9 cellular contexts compared by ENCODE assay signal in genomic region chr3:119310052-119310451, GRCh38. TPM values are rescaled to one million over a fixed set of nuclear protein-coding genes. Genes with fewer than 3 reads are reported as not detected.
DNase-seq lines count a peak whose midpoint lies in the region; ATAC-seq and TF ChIP-seq lines count a peak whose summit lies in the region.
"Had no signal": no experiment of that assay in that cellular context is flagged by ENCODE, and none has a peak within 500 bp of the region (broad histone marks: within the 10 kb centered on the region; RNA-seq: fewer than 3 reads in every experiment).

No MANE protein-coding gene starts in this region.

- DNase-seq in HS-5 (ENCODE audit: low read depth): peak; percentile 93
- peak; percentile 98 for DNase-seq in astrocyte of the spinal cord (ENCODE audit: low read depth, low spot score)
- DNase-seq in left ventricle myocardium superior: no peak
- DNase-seq in tibial nerve (ENCODE audit: low spot score in 2 of 2): peak; percentile 39 to 56
- no peak for DNase-seq in dorsolateral prefrontal cortex
- DNase-seq: NCI-H187, small intestine had no signal

- peak in 1 of 2 donors; percentile 54 for TF ChIP-seq EP300 in tibial nerve (IDR thresholded peaks at IDR 0.05)

- TF ChIP-seq POLR2A in tibial nerve (IDR thresholded peaks at IDR 0.05): no peak

- peaks cover 0 to 51% (median 23%) of the 10 kb centered on the region in 4 donors for H3K4me1 ChIP-seq in tibial nerve

- in situ Hi-C loops in astrocyte of the spinal cord (cut with HindIII; ENCODE audit: low sequenced_read_pairs): no loop called here

- peak overlapping the region in 2 of 4 donors; percentile 8 to 22 for H3K27ac ChIP-seq in tibial nerve
- H3K27ac ChIP-seq in dorsolateral prefrontal cortex: no peak overlapping the region

- no peaks in the 10 kb centered on the region for H3K27me3 ChIP-seq in tibial nerve
- H3K27me3 ChIP-seq in dorsolateral prefrontal cortex: no peaks in the 10 kb centered on the region

- H3K36me3 ChIP-seq in tibial nerve: peaks cover 0 to 13% (median 0%) of the 10 kb centered on the region in 3 donors

- no peak overlapping the region for H3K4me3 ChIP-seq in astrocyte of the spinal cord (ENCODE audit: low read depth, low read length)
- H3K4me3 ChIP-seq in tibial nerve: no peak overlapping the region
- no peak overlapping the region for H3K4me3 ChIP-seq in dorsolateral prefrontal cortex

- H3K9me3 ChIP-seq in tibial nerve: no peaks in the 10 kb centered on the region

- ATAC-seq in left ventricle myocardium superior (peak; percentile 59), GM18498 (IDR thresholded peaks at IDR 0.05; ENCODE audit: unreplicated experiment) (no peak), GM21529 (IDR thresholded peaks at IDR 0.05; ENCODE audit: unreplicated experiment) (no peak)

- intact Hi-C loops in left ventricle myocardium superior (cut with micrococcal nuclease) (no loop called here), dorsolateral prefrontal cortex (cut with DNase I) (no loop called here)

- 36 to 40% methylated on average over 3 of the region's 3 CpGs for WGBS in tibial nerve, 2 donors

- TF ChIP-seq CTCF in astrocyte of the spinal cord (IDR thresholded peaks at IDR 0.05; ENCODE audit: low read depth, low read length): no peak
- no peak for TF ChIP-seq CTCF in tibial nerve (IDR thresholded peaks at IDR 0.05)
- no peak for TF ChIP-seq CTCF in dorsolateral prefrontal cortex (IDR thresholded peaks at IDR 0.05 in 54 of 56, conservative IDR thresholded peaks at IDR 0.05 in 2 of 56; ENCODE audit: low read depth in 1 of 56, partially characterized antibody in 56 of 56)

RNA-seq across cellular contexts. Expression of gene ARHGAP31, which starts 15.9 kb away (rescaled TPM):
- total RNA-seq in left ventricle myocardium superior (41.7 TPM), tibial nerve (10 to 100 TPM; 40.5 to 46.5 (median 44.4) TPM), dorsolateral prefrontal cortex (10 to 100 TPM; 10.9 to 62.5 (median 21.3) TPM)

Comparison
In these comparisons a context has a peak if more than half of its experiments do, and no peak if none do; other contexts are left out.
1. DNase-seq: peak in HS-5 (single experiment), astrocyte of the spinal cord (single experiment) and tibial nerve (2 of 2); none in left ventricle myocardium superior (single experiment) and dorsolateral prefrontal cortex (0 of 10).